8 cellular contexts compared by ENCODE assay signal in genomic region chr5:122704247-122705036, GRCh38.
DNase-seq lines count a peak whose midpoint lies in the region; ATAC-seq, FAIRE-seq and TF ChIP-seq lines count a peak whose summit lies in the region.

No MANE protein-coding gene starts in this region.

- DNase-seq in A549 (ENCODE audit: low read depth in 1 of 2, low spot score in 1 of 2), result peak; percentile 32 to 55
- DNase-seq in GM13977 (ENCODE audit: low spot score), result no peak
- peak; percentile 39 for DNase-seq in endothelial cell of umbilical vein (ENCODE audit: low read depth, low spot score)
- no peak for DNase-seq in stimulated activated CD4-positive, alpha-beta T cell treated with anti-CD3 and anti-CD28 coated beads, Interleukin-4, amount 100 ng/mL, for 24 hours

- H3K27me3 ChIP-seq in OCI-LY3 (ENCODE audit: low read depth, low read length) (no peaks in the 10 kb centered on the region), endothelial cell of umbilical vein (ENCODE audit: control insufficient read depth in 2 of 2, insufficient read depth in 2 of 2, low read length in 2 of 2) (no peaks in the 10 kb centered on the region)

- FAIRE-seq in A549 (lab: Jason Lieb, UNC) (peak; percentile 28), endothelial cell of umbilical vein (lab: Jason Lieb, UNC) (no peak)

- H3K9ac ChIP-seq in OCI-LY3 (ENCODE audit: low read length), result no peak overlapping the region
- H3K9ac ChIP-seq in endothelial cell of umbilical vein (replicated peaks; ENCODE audit: extremely low read depth, insufficient read depth, low read length), result no peak overlapping the region

- CTCF ChIA-PET in A549 (lab: Yijun Ruan, JAX), result interaction anchor here (0.5 to 2.8 kb wide), 26 partner anchors 10 to 907 kb away, joined by 3 to 13 read pairs (median 3); no protein-coding TSS in a partner anchor
- CTCF ChIA-PET in endothelial cell of umbilical vein (lab: Charles Lee), result interaction anchor here (0.6 to 4.0 kb wide), 35 partner anchors 8 to 906 kb away, joined by 3 to 34 read pairs (median 4); partner anchors contain the start of genes SNX2 and SNX24

- no peaks in the 10 kb centered on the region for H3K36me3 Mint-ChIP-seq in nephron (ENCODE audit: low read depth)

- ATAC-seq in A549 (peak; percentile 82 to 88; a peak in 5 of 6 replicates), GM19324 (IDR thresholded peaks at IDR 0.05; ENCODE audit: low FRiP score, unreplicated experiment) (no peak), GM19023 (IDR thresholded peaks at IDR 0.05; ENCODE audit: unreplicated experiment) (no peak)

- no peaks in the 10 kb centered on the region for H3K9me1 ChIP-seq in endothelial cell of umbilical vein (replicated peaks; ENCODE audit: control insufficient read depth, extremely low read depth, insufficient read depth, low read length)

- H3K4me1 ChIP-seq in A549, result no peaks in the 10 kb centered on the region
- H3K4me1 ChIP-seq in OCI-LY3 (ENCODE audit: low read length), result peaks cover 32% of the 10 kb centered on the region
- no peaks in the 10 kb centered on the region for H3K4me1 ChIP-seq in endothelial cell of umbilical vein (ENCODE audit: control insufficient read depth, extremely low read depth, insufficient read depth, low read length)

- 68% methylated on average over 4 of the region's 4 CpGs for WGBS in A549 (ENCODE audit: missing lambda C conversion rate)

- TF ChIP-seq RAD21 in A549 (conservative IDR thresholded peaks at IDR 0.05 in 1 of 2, IDR thresholded peaks at IDR 0.05 in 1 of 2), result peak; percentile 38 to 50

- no peaks in the 10 kb centered on the region for H3K9me3 Mint-ChIP-seq in nephron

- dilution Hi-C loops in endothelial cell of umbilical vein (cut with MboI; ENCODE audit: extremely low pct_ligation_motif_present, low sequenced_read_pairs), result no loop called here

- TF ChIP-seq CTCF in A549 (IDR thresholded peaks at IDR 0.05), result peak; percentile 67
- peak; percentile 52 for TF ChIP-seq CTCF in GM13977 (IDR thresholded peaks at IDR 0.05; ENCODE audit: extremely low read depth, insufficient read depth, missing control alignments)
- TF ChIP-seq CTCF in OCI-LY3 (IDR thresholded peaks at IDR 0.05; ENCODE audit: low read depth, low read length), result peak; percentile 55
- peak; percentile 38 to 50 for TF ChIP-seq CTCF in endothelial cell of umbilical vein (IDR thresholded peaks at IDR 0.05; ENCODE audit: extremely low read depth in 1 of 2, insufficient read depth in 1 of 2, low read depth in 1 of 2, low read length in 2 of 2)
- TF ChIP-seq CTCF in nephron (IDR thresholded peaks at IDR 0.05; ENCODE audit: unreplicated experiment in 3 of 3), result peak; percentile 54 to 69 (median 66)

- H3K4me1 Mint-ChIP-seq in nephron, result peaks cover 13% of the 10 kb centered on the region

- H3K4me3 ChIP-seq in A549 (no peak overlapping the region), OCI-LY3 (ENCODE audit: low read length) (no peak overlapping the region), endothelial cell of umbilical vein (replicated peaks in 1 of 3; ENCODE audit: insufficient read depth in 1 of 3, low read depth in 1 of 3, low read length in 3 of 3) (no peak overlapping the region)

- no peaks in the 10 kb centered on the region for H3K36me3 ChIP-seq in OCI-LY3 (replicated peaks; ENCODE audit: low read depth, low read length)
- no peaks in the 10 kb centered on the region for H3K36me3 ChIP-seq in endothelial cell of umbilical vein (ENCODE audit: control insufficient read depth in 2 of 2, extremely low read depth in 1 of 2, insufficient read depth in 2 of 2, low read length in 2 of 2)

- BruUV-seq in endothelial cell of umbilical vein (replicated peaks; lab: Mats Ljungman, UMichigan), result no TSS peak

- H3K4me3 Mint-ChIP-seq in nephron, result no peak overlapping the region

- H4K20me1 ChIP-seq in OCI-LY3 (ENCODE audit: insufficient read depth, low read length) (no peaks in the 10 kb centered on the region), endothelial cell of umbilical vein (replicated peaks; ENCODE audit: control insufficient read depth, extremely low read depth, insufficient read depth, low read length) (no peaks in the 10 kb centered on the region)

- no peak for TF ChIP-seq POLR2A in A549 (IDR thresholded peaks at IDR 0.05; ENCODE audit: low read length)
- TF ChIP-seq POLR2A in endothelial cell of umbilical vein (IDR thresholded peaks at IDR 0.05; ENCODE audit: low read depth, low read length), result no peak

- in situ Hi-C loops in GM13977 (cut with MboI; ENCODE audit: low pct_unique_long_range_greater_than_20kb, low sequenced_read_pairs, unreplicated experiment), result no loop called here

- no peak overlapping the region for H2AFZ ChIP-seq in OCI-LY3 (ENCODE audit: low read depth, low read length)
- no peak overlapping the region for H2AFZ ChIP-seq in endothelial cell of umbilical vein (ENCODE audit: low read depth, low read length)

- TF ChIP-seq EP300 in A549 (IDR thresholded peaks at IDR 0.05), result no peak

- H3K4me2 ChIP-seq in A549 (no peak overlapping the region), OCI-LY3 (ENCODE audit: low read length) (no peak overlapping the region; the same call in 1 of the 2 replicates), endothelial cell of umbilical vein (ENCODE audit: insufficient read depth, low read length) (no peak overlapping the region)

- H3K27ac ChIP-seq in A549 (no peak overlapping the region), OCI-LY3 (ENCODE audit: low read length) (no peak overlapping the region), endothelial cell of umbilical vein (ENCODE audit: insufficient read depth, low read depth, low read length) (no peak overlapping the region)

- POLR2A ChIA-PET in A549 (lab: Yijun Ruan, JAX), result interaction anchor here (0.6 to 1.1 kb wide), 3 partner anchors 9 to 141 kb away, joined by 3 to 6 read pairs (median 4); partner anchors contain the start of genes SNX2 and SNX24
- POLR2A ChIA-PET in endothelial cell of umbilical vein (lab: Charles Lee), result no interaction called here

- no peaks in the 10 kb centered on the region for H3K9me3 ChIP-seq in A549
- H3K9me3 ChIP-seq in OCI-LY3 (ENCODE audit: insufficient read depth, low read length), result no peaks in the 10 kb centered on the region
- H3K9me3 ChIP-seq in endothelial cell of umbilical vein (replicated peaks; ENCODE audit: control insufficient read depth, insufficient read depth, low read length), result no peaks in the 10 kb centered on the region

- H3K79me2 ChIP-seq in OCI-LY3 (ENCODE audit: low read length), result no peaks in the 10 kb centered on the region
- no peaks in the 10 kb centered on the region for H3K79me2 ChIP-seq in endothelial cell of umbilical vein (ENCODE audit: control insufficient read depth, insufficient read depth, low read length)

- intact Hi-C loops in endothelial cell of umbilical vein (cut with micrococcal nuclease), result loop anchor here (1.0 to 10.0 kb wide), 6 partner anchors 70 to 640 kb away; partner anchors contain the start of gene SNX24

- H3K27me3 Mint-ChIP-seq in nephron (ENCODE audit: low read depth), result no peaks in the 10 kb centered on the region

- no peak overlapping the region for H3K27ac Mint-ChIP-seq in nephron

TF ChIP-seq in A549, 52 proteins besides CTCF, POLR2A, EP300 and RAD21 (continues in another document):
- TF ChIP-seq RCOR1 (IDR thresholded peaks at IDR 0.05; ENCODE audit: low read depth, low read length) (no peak), SMC3 (IDR thresholded peaks at IDR 0.05) (peak; percentile 66), TFCP2L1 (CRISPR knock-in tag; IDR thresholded peaks at IDR 0.05) (no peak), MAFK (IDR thresholded peaks at IDR 0.05; ENCODE audit: partially characterized antibody) (peak; percentile 91)

TF ChIP-seq in endothelial cell of umbilical vein, 7 proteins besides CTCF, POLR2A, EP300 and RAD21:
- TF ChIP-seq MYC (IDR thresholded peaks at IDR 0.05; ENCODE audit: low read depth, low read length) (no peak), POLR2AphosphoS5 (IDR thresholded peaks at IDR 0.05; ENCODE audit: insufficient read depth, low read depth, low read length) (no peak), FOS (IDR thresholded peaks at IDR 0.05; ENCODE audit: borderline replicate concordance, insufficient read depth, low read length) (no peak)

Comparison
In these comparisons a context has a peak if more than half of its experiments do, and no peak if none do; other contexts are left out.
1. ATAC-seq: peak in A549 (2 of 2); none in GM19324 (single experiment) and GM19023 (single experiment).
2. DNase-seq: peak in A549 (2 of 2) and endothelial cell of umbilical vein (single experiment); none in GM13977 (single experiment) and stimulated activated CD4-positive, alpha-beta T cell treated with anti-CD3 and anti-CD28 coated beads, Interleukin-4, amount 100 ng/mL, for 24 hours (single experiment).
3. Peak in every context shown above with its lines, with median percentiles within 50 percentile points of each other: CTCF ChIP-seq.